In genomic region chr14:90758028-90758889, GRCh38 we compare ENCODE assay signal across 8 cellular contexts. TPM values are rescaled to one million over a fixed set of nuclear protein-coding genes. Genes with fewer than 3 reads are reported as not detected.
DNase-seq lines count a peak whose midpoint lies in the region; ATAC-seq, FAIRE-seq and TF ChIP-seq lines count a peak whose summit lies in the region.

No MANE protein-coding gene starts in this region.

- H3K9ac ChIP-seq in kidney (ENCODE audit: low read length in 2 of 2) = peak overlapping the region; percentile 98

- DNase-seq in AG08396 (ENCODE audit: low spot score) (peak; percentile 100), NCI-H2196 (lab: John Stamatoyannopoulos, UW; ENCODE audit: unreplicated experiment) (peak; percentile 86), activated B cell treated with CpG ODN at 0.5 μM for 24 hours (peak; percentile 95), kidney (peak; percentile 97)
- peak; percentile 91 for DNase-seq in central memory CD4-positive, alpha-beta T cell
- DNase-seq in stimulated activated CD4-positive, alpha-beta T cell treated with anti-CD3 and anti-CD28 coated beads, Interleukin-15, amount 100 ng/mL, for 1 hour (ENCODE audit: low read depth in 1 of 2, low spot score in 1 of 2) = peak; percentile 92 to 95

- POLR2A ChIA-PET in activated B cell treated with CpG ODN at 0.5 μM for 24 hours (lab: Charles Lee) = interaction anchor here (0.5 to 3.3 kb wide), 5 partner anchors 357 to 802 kb away, joined by 3 to 29 read pairs (median 6); partner anchors contain the start of gene CALM1

- H3K4me3 Mint-ChIP-seq in activated B cell treated with CpG ODN at 0.5 μM for 24 hours = peak overlapping the region; percentile 79

- H3K36me3 ChIP-seq in kidney (ENCODE audit: control insufficient read depth in 1 of 2, insufficient read depth in 2 of 2, low read length in 2 of 2) = no peaks in the 10 kb centered on the region

- peak overlapping the region; percentile 85 to 94 for H3K27ac ChIP-seq in kidney (ENCODE audit: low read depth in 2 of 2, low read length in 2 of 2)

- H3K27me3 Mint-ChIP-seq in activated B cell treated with CpG ODN at 0.5 μM for 24 hours = peaks cover 2% of the 10 kb centered on the region

- no peak for TF ChIP-seq CTCF in activated B cell treated with CpG ODN at 0.5 μM for 24 hours (IDR thresholded peaks at IDR 0.05)
- peak; percentile 92 for TF ChIP-seq CTCF in kidney (IDR thresholded peaks at IDR 0.05; ENCODE audit: borderline replicate concordance, extremely low read depth, insufficient read depth)

- H3K9me3 Mint-ChIP-seq in activated B cell treated with CpG ODN at 0.5 μM for 24 hours = no peaks in the 10 kb centered on the region

- H3K4me3 ChIP-seq in kidney (ENCODE audit: low read length in 2 of 2) = peak overlapping the region; percentile 73 to 79

- ATAC-seq in GM18873 (IDR thresholded peaks at IDR 0.05; ENCODE audit: low FRiP score, unreplicated experiment) (peak; percentile 64), HG03135 (IDR thresholded peaks at IDR 0.05; ENCODE audit: unreplicated experiment) (peak; percentile 88), activated B cell treated with CpG ODN at 0.5 μM for 24 hours (ENCODE audit: low read depth) (peak; percentile 88)

- H3K27ac Mint-ChIP-seq in activated B cell treated with CpG ODN at 0.5 μM for 24 hours = peak overlapping the region; percentile 86

- no peaks in the 10 kb centered on the region for H3K36me3 Mint-ChIP-seq in activated B cell treated with CpG ODN at 0.5 μM for 24 hours (ENCODE audit: low read depth)

- intact Hi-C loops in activated B cell treated with CpG ODN at 0.5 μM for 24 hours (cut with micrococcal nuclease) = loop anchor here (1.0 to 2.0 kb wide), 11 partner anchors 57 to 1933 kb away; partner anchors contain the start of genes NRDE2, PSMC1 and TTC8
- intact Hi-C loops in kidney (cut with DNase I) = no loop called here

- H3K4me1 Mint-ChIP-seq in activated B cell treated with CpG ODN at 0.5 μM for 24 hours = peaks cover 24% of the 10 kb centered on the region

- peaks cover 0 to 6% of the 10 kb centered on the region in 2 donors for H3K4me1 ChIP-seq in kidney (ENCODE audit: control insufficient read depth in 1 of 2, insufficient read depth in 1 of 2, low read depth in 1 of 2, low read length in 2 of 2)

- FAIRE-seq in kidney (lab: Jason Lieb, UNC) = no peak

- peaks cover 0 to 6% of the 10 kb centered on the region in 2 donors for H3K9me3 ChIP-seq in kidney (ENCODE audit: control insufficient read depth in 1 of 2, low read length in 2 of 2)

- CTCF ChIA-PET in activated B cell treated with CpG ODN at 0.5 μM for 24 hours (lab: Charles Lee) = interaction anchor here (0.5 to 2.9 kb wide), 16 partner anchors 10 to 819 kb away, joined by 3 to 16 read pairs (median 4); no protein-coding TSS in a partner anchor

RNA-seq across cellular contexts. Expression of gene TTC7B, which starts 58.0 kb away (rescaled TPM):
- total RNA-seq in activated B cell treated with CpG ODN at 0.5 μM for 24 hours (1.9 and 2.5 TPM in 2 replicates), kidney (48.3 TPM)
- 23.4 TPM for polyA plus RNA-seq in kidney (ENCODE audit: insufficient read depth, low read depth, low replicate concordance)

Comparison
In these comparisons a context has a peak if more than half of its experiments do, and no peak if none do; other contexts are left out.
1. Peak in every context shown above with its lines: DNase-seq, ATAC-seq, H3K4me3 ChIP-seq and H3K27ac ChIP-seq.
2. RNA of gene TTC7B, which starts 58.0 kb away (total RNA-seq): 48.3 TPM in kidney (single experiment); 1.9 to 2.5 TPM in activated B cell treated with CpG ODN at 0.5 μM for 24 hours; every median in the first group is over 10 times any median in the second.